ENCODE assay signal across 8 cellular contexts in the genomic region with DNA sequence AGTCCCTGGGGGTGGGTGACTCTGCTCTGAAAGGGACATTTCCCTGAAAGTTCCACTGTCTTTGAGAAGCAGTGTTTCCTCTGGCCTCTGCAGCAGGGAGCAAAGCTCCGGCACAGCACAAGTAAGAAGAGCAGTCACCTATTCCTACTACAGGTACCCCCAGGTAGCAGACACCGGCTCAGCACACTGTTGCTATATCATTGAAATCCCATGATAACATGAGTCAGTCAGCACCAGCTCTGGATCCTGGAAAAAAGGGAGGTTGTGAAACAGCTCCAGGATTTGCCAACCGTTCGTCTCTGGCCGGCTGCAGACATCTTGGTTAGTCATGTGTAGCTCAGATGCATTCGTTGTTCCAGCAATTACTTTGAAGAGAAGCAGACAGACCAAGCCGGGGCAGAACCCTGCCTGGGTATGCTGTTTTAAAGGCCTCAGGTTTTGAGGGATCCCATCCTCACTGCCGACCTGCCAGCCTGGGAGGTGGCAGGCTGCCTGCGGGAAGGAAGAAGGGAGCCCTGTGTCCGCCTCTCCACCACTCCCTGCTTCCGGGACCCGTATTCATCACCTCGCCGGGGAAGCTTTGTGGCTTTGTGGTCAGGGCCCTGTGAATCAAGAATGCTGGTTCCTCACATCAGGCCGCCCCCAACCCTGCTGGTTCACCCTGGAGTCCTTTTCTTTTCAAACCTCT.
DNase-seq lines count a peak whose midpoint lies in the region; ATAC-seq and TF ChIP-seq lines count a peak whose summit lies in the region.

No MANE protein-coding gene starts in this region.

- CTCF ChIA-PET in Panc1 (lab: Charles Lee) = interaction anchor here (0.5 kb wide), 1 partner anchor 1032 kb away, joined by 4 read pairs; no protein-coding TSS in a partner anchor

- POLR2A ChIA-PET in Panc1 (lab: Charles Lee) = no interaction called here

- H3K36me3 ChIP-seq in Panc1 (ENCODE audit: control insufficient read depth, insufficient read depth, low read length) = no peaks in the 10 kb centered on the region
- no peaks in the 10 kb centered on the region for H3K36me3 ChIP-seq in kidney epithelial cell (ENCODE audit: control insufficient read depth, insufficient read depth, low read length)
- H3K36me3 ChIP-seq in WERI-Rb-1 = no peaks in the 10 kb centered on the region

- H3K4me1 ChIP-seq in Panc1 (ENCODE audit: control insufficient read depth, insufficient read depth, low read length) = peaks cover 7% of the 10 kb centered on the region; the same call in 1 of the 2 replicates

- H3K27ac ChIP-seq in Panc1 (ENCODE audit: low read length) (no peak overlapping the region), WERI-Rb-1 (no peak overlapping the region)

- no peak overlapping the region for H3K4me3 ChIP-seq in Panc1 (ENCODE audit: low read depth in 2 of 2, low read length in 2 of 2)
- no peak overlapping the region for H3K4me3 ChIP-seq in kidney epithelial cell (ENCODE audit: low read depth, low read length)
- no peak overlapping the region for H3K4me3 ChIP-seq in WERI-Rb-1 (ENCODE audit: low read depth, low read length)

- ATAC-seq in GM18511 (IDR thresholded peaks at IDR 0.05; ENCODE audit: unreplicated experiment) (peak; percentile 36), Panc1 (peak; percentile 67), HG03108 (IDR thresholded peaks at IDR 0.05; ENCODE audit: unreplicated experiment) (no peak)

- in situ Hi-C loops in Panc1 (cut with HindIII; ENCODE audit: low pct_unique_long_range_greater_than_20kb, low sequenced_read_pairs) = no loop called here

- intact Hi-C loops in Panc1 (cut with micrococcal nuclease; ENCODE audit: unreplicated experiment) = no loop called here

- peak; percentile 64 for DNase-seq in Panc1 (ENCODE audit: low read depth, low spot score)
- DNase-seq in activated gamma-delta T cell treated with Interleukin-2 at 50 U/mL for 16 hours = peak; percentile 57
- peak; percentile 82 for DNase-seq in kidney epithelial cell (ENCODE audit: low read depth)
- DNase-seq in stimulated activated CD8-positive, alpha-beta memory T cell treated with anti-CD3 and anti-CD28 coated beads, Interleukin-15, amount 100 ng/mL, for 48 hours (ENCODE audit: low read depth in 2 of 2) = peak; percentile 70 to 71
- no peak for DNase-seq in effector CD8-positive, alpha-beta T cell (lab: John Stamatoyannopoulos, UW)
- DNase-seq in WERI-Rb-1 = no peak

- no peaks in the 10 kb centered on the region for H3K27me3 ChIP-seq in Panc1 (ENCODE audit: control insufficient read depth, insufficient read depth, low read length)
- no peaks in the 10 kb centered on the region for H3K27me3 ChIP-seq in kidney epithelial cell (ENCODE audit: control insufficient read depth, insufficient read depth, low read length)
- H3K27me3 ChIP-seq in WERI-Rb-1 (ENCODE audit: insufficient read depth, low read depth, severe bottlenecking) = peaks cover 96% of the 10 kb centered on the region

- BruUV-seq in Panc1 (replicated peaks; lab: Mats Ljungman, UMichigan) = no TSS peak

- TF ChIP-seq CTCF in Panc1 (IDR thresholded peaks at IDR 0.05) (no peak), kidney epithelial cell (IDR thresholded peaks at IDR 0.05; ENCODE audit: insufficient read depth, low read length, poor library complexity, severe bottlenecking) (no peak), WERI-Rb-1 (IDR thresholded peaks at IDR 0.05; ENCODE audit: low read depth, low read length) (no peak)

- H3K9me3 ChIP-seq in Panc1 (ENCODE audit: control insufficient read depth, insufficient read depth, low read depth, low read length) (peaks cover 5% of the 10 kb centered on the region; the same call in 1 of the 2 replicates), WERI-Rb-1 (ENCODE audit: severe bottlenecking) (no peaks in the 10 kb centered on the region)

Comparison
In these comparisons a context has a peak if more than half of its experiments do, and no peak if none do; other contexts are left out.
1. DNase-seq: peak in Panc1 (single experiment), activated gamma-delta T cell treated with Interleukin-2 at 50 U/mL for 16 hours (single experiment), kidney epithelial cell (single experiment) and stimulated activated CD8-positive, alpha-beta memory T cell treated with anti-CD3 and anti-CD28 coated beads, Interleukin-15, amount 100 ng/mL, for 48 hours (2 of 2); none in effector CD8-positive, alpha-beta T cell (single experiment) and WERI-Rb-1 (single experiment).